8 cellular contexts compared by ENCODE assay signal in the genomic region with DNA sequence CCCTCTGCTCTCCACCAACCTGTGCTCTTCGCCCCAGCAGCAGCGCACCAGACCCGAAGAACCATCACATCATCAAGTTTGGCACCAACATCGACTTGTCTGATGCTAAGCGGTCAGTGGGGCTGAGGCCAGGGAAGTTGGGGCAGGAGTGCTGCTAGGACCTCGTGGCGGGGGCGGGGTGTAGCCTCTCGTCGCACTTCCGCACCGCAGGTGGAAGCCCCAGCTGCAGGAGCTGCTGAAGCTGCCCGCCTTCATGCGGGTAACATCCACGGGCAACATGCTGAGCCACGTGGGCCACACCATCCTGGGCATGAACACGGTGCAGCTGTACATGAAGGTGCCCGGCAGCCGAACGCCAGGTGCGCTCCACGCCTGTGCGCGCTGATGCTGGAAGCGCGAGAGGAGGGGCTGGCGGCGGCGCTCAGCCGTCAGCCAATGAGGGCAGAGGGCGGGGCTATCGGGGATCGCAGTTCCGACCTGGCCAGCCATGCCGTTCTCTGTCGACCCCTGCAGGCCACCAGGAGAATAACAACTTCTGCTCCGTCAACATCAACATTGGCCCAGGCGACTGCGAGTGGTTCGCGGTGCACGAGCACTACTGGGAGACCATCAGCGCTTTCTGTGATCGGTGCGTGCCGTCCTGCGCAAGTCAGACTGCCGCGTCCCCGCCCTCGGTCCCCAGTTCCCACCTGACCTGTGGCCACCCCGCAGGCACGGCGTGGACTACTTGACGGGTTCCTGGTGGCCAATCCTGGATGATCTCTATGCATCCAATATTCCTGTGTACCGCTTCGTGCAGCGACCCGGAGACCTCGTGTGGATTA. TPM values are rescaled to one million over a fixed set of nuclear protein-coding genes. Genes with fewer than 3 reads are reported as not detected.
DNase-seq lines count a peak whose midpoint lies in the region; ATAC-seq and TF ChIP-seq lines count a peak whose summit lies in the region.

No MANE protein-coding gene starts in this region.

- DNase-seq in DMS53 (lab: John Stamatoyannopoulos, UW) (peak; percentile 99), Panc1 (ENCODE audit: low read depth, low spot score) (no peak), fibroblast of lung (ENCODE audit: low read depth in 2 of 2) (peak; percentile 71 to 85), natural killer cell (peak; percentile 94)
- peak; percentile 87 to 89 for DNase-seq in activated T-helper 1 cell treated with anti-CD3 and anti-CD28 coated beads, Interleukin-2, amount 50 U/mL, for 16 hours (ENCODE audit: low read depth in 1 of 2, low spot score in 1 of 2)
- peak; percentile 92 for DNase-seq in stimulated activated naive CD4-positive, alpha-beta T cell treated with Interleukin-2 at 50 U/mL for 16 hours (lab: John Stamatoyannopoulos, UW)

- H3K9me3 Mint-ChIP-seq in natural killer cell: no peaks in the 10 kb centered on the region

- H4K20me1 ChIP-seq in fibroblast of lung (ENCODE audit: control insufficient read depth, extremely low read depth, insufficient read depth, low read length): no peaks in the 10 kb centered on the region

- peaks cover 12 to 24% of the 10 kb centered on the region in 2 donors for H3K4me1 Mint-ChIP-seq in natural killer cell

- peaks cover 5% of the 10 kb centered on the region for H3K79me2 ChIP-seq in fibroblast of lung (ENCODE audit: control insufficient read depth, insufficient read depth, low read length)

- intact Hi-C loops in Panc1 (cut with micrococcal nuclease; ENCODE audit: unreplicated experiment) (loop anchor here (10.0 kb wide), 1 partner anchor 107 kb away; no protein-coding TSS in a partner anchor), natural killer cell (cut with micrococcal nuclease) (loop anchor here (1.0 to 10.0 kb wide), 2 partner anchors 29 to 107 kb away; no protein-coding TSS in a partner anchor)

- H3K4me2 ChIP-seq in fibroblast of lung (ENCODE audit: extremely low read depth, insufficient read depth, low read length): no peak overlapping the region

- peak overlapping the region; percentile 74 to 83 for H3K27ac Mint-ChIP-seq in natural killer cell

- no peaks in the 10 kb centered on the region for H3K27me3 Mint-ChIP-seq in natural killer cell (ENCODE audit: low read depth in 2 of 2)

- no TSS peak for BruUV-seq in Panc1 (replicated peaks; lab: Mats Ljungman, UMichigan)

- H3K4me3 Mint-ChIP-seq in natural killer cell: peak overlapping the region; percentile 67

- no peaks in the 10 kb centered on the region for H3K36me3 Mint-ChIP-seq in natural killer cell

- TF ChIP-seq CTCF in Panc1 (IDR thresholded peaks at IDR 0.05): peak; percentile 98
- TF ChIP-seq CTCF in fibroblast of lung (conservative IDR thresholded peaks at IDR 0.05 in 1 of 2, IDR thresholded peaks at IDR 0.05 in 1 of 2; ENCODE audit: low read depth in 1 of 2, low read length in 2 of 2): peak; percentile 81 to 86
- peak; percentile 98 for TF ChIP-seq CTCF in natural killer cell (IDR thresholded peaks at IDR 0.05)

- H3K36me3 ChIP-seq in HUES6 (ENCODE audit: control insufficient read depth, insufficient read depth, low read length) (peaks cover 32% of the 10 kb centered on the region), Panc1 (ENCODE audit: control insufficient read depth, insufficient read depth, low read length) (peaks cover 2% of the 10 kb centered on the region; the same call in 1 of the 2 replicates), fibroblast of lung (ENCODE audit: control insufficient read depth, insufficient read depth, low read length) (peaks cover 48% of the 10 kb centered on the region)

- POLR2A ChIA-PET in Panc1 (lab: Charles Lee): no interaction called here

- no peak overlapping the region for H2AFZ ChIP-seq in fibroblast of lung (ENCODE audit: low read length)

- H3K9me3 ChIP-seq in HUES6 (ENCODE audit: control insufficient read depth, insufficient read depth, low read depth, low read length): no peaks in the 10 kb centered on the region
- no peaks in the 10 kb centered on the region for H3K9me3 ChIP-seq in Panc1 (ENCODE audit: control insufficient read depth, insufficient read depth, low read depth, low read length)
- H3K9me3 ChIP-seq in fibroblast of lung (ENCODE audit: control insufficient read depth, insufficient read depth, low read depth, low read length): no peaks in the 10 kb centered on the region

- H3K27me3 ChIP-seq in HUES6 (ENCODE audit: control insufficient read depth, insufficient read depth, low read length): peaks cover 47% of the 10 kb centered on the region
- no peaks in the 10 kb centered on the region for H3K27me3 ChIP-seq in Panc1 (ENCODE audit: control insufficient read depth, insufficient read depth, low read length)
- no peaks in the 10 kb centered on the region for H3K27me3 ChIP-seq in fibroblast of lung (ENCODE audit: control insufficient read depth, insufficient read depth, low read length)

- H3K9ac ChIP-seq in HUES6 (ENCODE audit: low read length) (no peak overlapping the region), fibroblast of lung (ENCODE audit: insufficient read depth, low read length) (no peak overlapping the region)

- peak; percentile 66 for ATAC-seq in GM21423 (IDR thresholded peaks at IDR 0.05; ENCODE audit: unreplicated experiment)
- peak; percentile 91 for ATAC-seq in Panc1
- peak; percentile 72 to 93 (median 87) for ATAC-seq in natural killer cell

- peak overlapping the region; percentile 65 for H3K4me3 ChIP-seq in HUES6 (ENCODE audit: low read depth, low read length)
- peak overlapping the region in 1 of 2 experiments; percentile 8; a peak in 1 of 4 replicates for H3K4me3 ChIP-seq in Panc1 (ENCODE audit: low read depth in 2 of 2, low read length in 2 of 2)
- H3K4me3 ChIP-seq in fibroblast of lung (replicated peaks in 1 of 4; ENCODE audit: control extremely low read depth in 1 of 4, insufficient read depth in 1 of 4, low read depth in 3 of 4, low read length in 4 of 4): no peak overlapping the region

- H3K4me1 ChIP-seq in HUES6 (ENCODE audit: control insufficient read depth, insufficient read depth, low read length) (peaks cover 23% of the 10 kb centered on the region), Panc1 (ENCODE audit: control insufficient read depth, insufficient read depth, low read length) (peaks cover 10% of the 10 kb centered on the region), fibroblast of lung (ENCODE audit: control insufficient read depth, extremely low read depth, insufficient read depth, low read length) (peaks cover 13% of the 10 kb centered on the region)

- H3K27ac ChIP-seq in HUES6 (ENCODE audit: low read depth, low read length) (no peak overlapping the region), Panc1 (ENCODE audit: low read length) (no peak overlapping the region), fibroblast of lung (ENCODE audit: insufficient read depth, low read length) (no peak overlapping the region)

- in situ Hi-C loops in Panc1 (cut with HindIII; ENCODE audit: low pct_unique_long_range_greater_than_20kb, low sequenced_read_pairs): no loop called here

- CTCF ChIA-PET in Panc1 (lab: Charles Lee): interaction anchor here (0.9 kb wide), 1 partner anchor 20 kb away, joined by 3 read pairs; no protein-coding TSS in a partner anchor

RNA-seq across cellular contexts. Expression of a gene that starts 3.2 kb away (rescaled TPM):
- total RNA-seq in Panc1 (2021; ENCODE audit: unreplicated experiment): 1.6 TPM
- polyA plus RNA-seq in Panc1 (2012; ENCODE audit: insufficient read length): 1.1 TPM
- total RNA-seq in fibroblast of lung: 0.17 TPM in 1 of 2 replicates, not detected in the other
- 0.07 TPM in 1 of 2 replicates, not detected in the other for polyA plus RNA-seq in fibroblast of lung
- polyA plus RNA-seq in fibroblast of lung (2012): 0.21 and 0.41 TPM in 2 replicates
- 0.51 TPM in 1 of 2 replicates, not detected in the other for polyA minus RNA-seq in fibroblast of lung (ENCODE audit: low replicate concordance)
- 10 to 100 TPM; 12.7 to 45.5 (median 27.6) TPM for total RNA-seq in natural killer cell

RNA-seq across cellular contexts. Expression of a gene that starts 5.7 kb away (rescaled TPM):
- total RNA-seq in Panc1 (2021; ENCODE audit: unreplicated experiment): 75.2 TPM
- 176 TPM for polyA plus RNA-seq in Panc1 (2012; ENCODE audit: insufficient read length)
- total RNA-seq in fibroblast of lung: 41.6 and 78.9 TPM in 2 replicates
- polyA plus RNA-seq in fibroblast of lung: 31.0 and 40.7 TPM in 2 replicates
- polyA plus RNA-seq in fibroblast of lung (2012): 109 and 133 TPM in 2 replicates
- polyA minus RNA-seq in fibroblast of lung (ENCODE audit: low replicate concordance): 35.1 and 44.9 TPM in 2 replicates
- 10 to 100 TPM; 35.9 to 40.3 (median 37.3) TPM for total RNA-seq in natural killer cell

RNA-seq across cellular contexts. Expression of a gene that starts 6.2 kb away (rescaled TPM):
- 8.6 TPM for total RNA-seq in Panc1 (2021; ENCODE audit: unreplicated experiment)
- polyA plus RNA-seq in Panc1 (2012; ENCODE audit: insufficient read length): 9.2 TPM
- total RNA-seq in fibroblast of lung: 6.9 and 7.4 TPM in 2 replicates
- 6.8 and 8.7 TPM in 2 replicates for polyA plus RNA-seq in fibroblast of lung
- 6.5 and 7.3 TPM in 2 replicates for polyA plus RNA-seq in fibroblast of lung (2012)
- 11.5 and 14.4 TPM in 2 replicates for polyA minus RNA-seq in fibroblast of lung (ENCODE audit: low replicate concordance)
- total RNA-seq in natural killer cell: 10 to 100 TPM; 11.0 to 18.3 (median 11.5) TPM

RNA-seq across cellular contexts. Expression of a gene that starts 17.6 kb away (rescaled TPM):
- total RNA-seq in Panc1 (2021; ENCODE audit: unreplicated experiment): 19.9 TPM
- polyA plus RNA-seq in Panc1 (2012; ENCODE audit: insufficient read length): 16.0 TPM
- 9.4 and 12.3 TPM in 2 replicates for total RNA-seq in fibroblast of lung
- polyA plus RNA-seq in fibroblast of lung: 0.68 and 1.1 TPM in 2 replicates
- 3.8 and 4.6 TPM in 2 replicates for polyA plus RNA-seq in fibroblast of lung (2012)
- polyA minus RNA-seq in fibroblast of lung (ENCODE audit: low replicate concordance): 7.9 and 9.3 TPM in 2 replicates
- total RNA-seq in natural killer cell: 100 to 1,000 TPM; 104 to 165 (median 149) TPM

RNA-seq across cellular contexts. Expression of a gene that starts 36.9 kb away (rescaled TPM):
- total RNA-seq in Panc1 (2021; ENCODE audit: unreplicated experiment) (84.6 TPM), fibroblast of lung (144 and 165 TPM in 2 replicates), natural killer cell (100 to 1,000 TPM; 215 to 275 (median 218) TPM)
- 113 TPM for polyA plus RNA-seq in Panc1 (2012; ENCODE audit: insufficient read length)
- polyA plus RNA-seq in fibroblast of lung: 23.6 and 23.8 TPM in 2 replicates
- polyA plus RNA-seq in fibroblast of lung (2012): 59.8 and 78.0 TPM in 2 replicates
- polyA minus RNA-seq in fibroblast of lung (ENCODE audit: low replicate concordance): 96.6 and 206 TPM in 2 replicates
